In the genomic region with DNA sequence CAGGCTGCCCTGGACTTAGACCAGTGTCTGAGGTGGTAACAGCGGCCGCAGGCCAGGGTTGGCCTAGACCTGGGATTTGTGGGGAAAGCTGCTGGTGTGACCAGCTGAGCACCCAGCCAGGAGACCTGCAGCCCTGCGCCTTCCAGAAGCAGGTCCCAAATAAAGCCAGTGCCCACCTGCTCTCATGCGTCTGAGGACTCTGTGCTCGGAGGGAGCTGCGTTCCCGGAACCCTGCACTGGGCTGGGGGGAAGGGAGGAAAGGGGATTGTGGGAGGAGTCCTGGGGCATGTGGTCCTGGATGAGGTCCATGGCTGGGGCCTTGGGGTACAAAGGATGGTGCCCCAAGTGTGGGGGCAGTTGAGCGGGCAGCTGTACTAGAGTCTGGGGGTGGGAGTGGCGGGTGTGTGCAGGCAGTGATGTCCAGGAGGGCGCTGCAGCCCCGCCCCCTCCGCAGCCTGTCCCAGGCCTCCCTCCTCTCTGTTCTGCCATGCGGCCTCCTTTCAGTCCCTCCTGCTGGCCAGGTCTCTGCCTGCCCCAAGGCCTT, we compare ENCODE assay signal across 2 cellular contexts.
TF ChIP-seq lines count a peak whose summit lies in the region.

No MANE protein-coding gene starts in this region.

TF ChIP-seq in GM23338, 12 proteins besides CTCF, POLR2A, EP300 and RAD21 (continues in another document):
- no peak for TF ChIP-seq NANOG (IDR thresholded peaks at IDR 0.05; ENCODE audit: borderline replicate concordance)
- TF ChIP-seq CREB1 (CRISPR knock-in tag; IDR thresholded peaks at IDR 0.05; ENCODE audit: low read depth): no peak
- TF ChIP-seq ZNF114 (CRISPR knock-in tag; IDR thresholded peaks at IDR 0.05): no peak
- TF ChIP-seq, protein P1, sequence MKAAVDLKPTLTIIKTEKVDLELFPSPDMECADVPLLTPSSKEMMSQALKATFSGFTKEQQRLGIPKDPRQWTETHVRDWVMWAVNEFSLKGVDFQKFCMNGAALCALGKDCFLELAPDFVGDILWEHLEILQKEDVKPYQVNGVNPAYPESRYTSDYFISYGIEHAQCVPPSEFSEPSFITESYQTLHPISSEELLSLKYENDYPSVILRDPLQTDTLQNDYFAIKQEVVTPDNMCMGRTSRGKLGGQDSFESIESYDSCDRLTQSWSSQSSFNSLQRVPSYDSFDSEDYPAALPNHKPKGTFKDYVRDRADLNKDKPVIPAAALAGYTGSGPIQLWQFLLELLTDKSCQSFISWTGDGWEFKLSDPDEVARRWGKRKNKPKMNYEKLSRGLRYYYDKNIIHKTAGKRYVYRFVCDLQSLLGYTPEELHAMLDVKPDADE (IDR thresholded peaks at IDR 0.05): no peak
- no peak for TF ChIP-seq EZH2 (IDR thresholded peaks at IDR 0.05; ENCODE audit: low read depth, unreplicated experiment)
- TF ChIP-seq, protein P2, sequence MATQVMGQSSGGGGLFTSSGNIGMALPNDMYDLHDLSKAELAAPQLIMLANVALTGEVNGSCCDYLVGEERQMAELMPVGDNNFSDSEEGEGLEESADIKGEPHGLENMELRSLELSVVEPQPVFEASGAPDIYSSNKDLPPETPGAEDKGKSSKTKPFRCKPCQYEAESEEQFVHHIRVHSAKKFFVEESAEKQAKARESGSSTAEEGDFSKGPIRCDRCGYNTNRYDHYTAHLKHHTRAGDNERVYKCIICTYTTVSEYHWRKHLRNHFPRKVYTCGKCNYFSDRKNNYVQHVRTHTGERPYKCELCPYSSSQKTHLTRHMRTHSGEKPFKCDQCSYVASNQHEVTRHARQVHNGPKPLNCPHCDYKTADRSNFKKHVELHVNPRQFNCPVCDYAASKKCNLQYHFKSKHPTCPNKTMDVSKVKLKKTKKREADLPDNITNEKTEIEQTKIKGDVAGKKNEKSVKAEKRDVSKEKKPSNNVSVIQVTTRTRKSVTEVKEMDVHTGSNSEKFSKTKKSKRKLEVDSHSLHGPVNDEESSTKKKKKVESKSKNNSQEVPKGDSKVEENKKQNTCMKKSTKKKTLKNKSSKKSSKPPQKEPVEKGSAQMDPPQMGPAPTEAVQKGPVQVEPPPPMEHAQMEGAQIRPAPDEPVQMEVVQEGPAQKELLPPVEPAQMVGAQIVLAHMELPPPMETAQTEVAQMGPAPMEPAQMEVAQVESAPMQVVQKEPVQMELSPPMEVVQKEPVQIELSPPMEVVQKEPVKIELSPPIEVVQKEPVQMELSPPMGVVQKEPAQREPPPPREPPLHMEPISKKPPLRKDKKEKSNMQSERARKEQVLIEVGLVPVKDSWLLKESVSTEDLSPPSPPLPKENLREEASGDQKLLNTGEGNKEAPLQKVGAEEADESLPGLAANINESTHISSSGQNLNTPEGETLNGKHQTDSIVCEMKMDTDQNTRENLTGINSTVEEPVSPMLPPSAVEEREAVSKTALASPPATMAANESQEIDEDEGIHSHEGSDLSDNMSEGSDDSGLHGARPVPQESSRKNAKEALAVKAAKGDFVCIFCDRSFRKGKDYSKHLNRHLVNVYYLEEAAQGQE (IDR thresholded peaks at IDR 0.05; ENCODE audit: unreplicated experiment): no peak
- TF ChIP-seq ZNF331 (CRISPR knock-in tag; IDR thresholded peaks at IDR 0.05; ENCODE audit: low read depth): no peak
- TF ChIP-seq STAT1 (IDR thresholded peaks at IDR 0.05; ENCODE audit: unreplicated experiment): no peak
- TF ChIP-seq POLR2AphosphoS5 (IDR thresholded peaks at IDR 0.05; ENCODE audit: low read depth): no peak
- TF ChIP-seq EZH2phosphoT487 (IDR thresholded peaks at IDR 0.05; ENCODE audit: unreplicated experiment): no peak

TF ChIP-seq in HepG2, 621 proteins besides CTCF, POLR2A, EP300 and RAD21:
- TF ChIP-seq RBM22 (optimal IDR thresholded peaks at IDR 0.05; ENCODE audit: low read length) (peak; percentile 77), ZFP36L2 (CRISPR knock-in tag; IDR thresholded peaks at IDR 0.05) (no peak), HNF4A (CRISPR knock-in tag; IDR thresholded peaks at IDR 0.05) (no peak), POLR2AphosphoS2 (IDR thresholded peaks at IDR 0.05; ENCODE audit: low read depth, low read length) (0 out of 2 replicates have a peak, but pooled peaks have one; percentile 38), KMT2A (CRISPR knock-in tag; IDR thresholded peaks at IDR 0.05) (no peak), CCDC6 (CRISPR knock-in tag; IDR thresholded peaks at IDR 0.05) (no peak), GFI1 (CRISPR knock-in tag; IDR thresholded peaks at IDR 0.05; ENCODE audit: borderline replicate concordance) (no peak), REXO4 (CRISPR knock-in tag; IDR thresholded peaks at IDR 0.05; ENCODE audit: borderline replicate concordance) (no peak), ZFP90 (CRISPR knock-in tag; IDR thresholded peaks at IDR 0.05; ENCODE audit: borderline replicate concordance) (no peak), POLR2G (IDR thresholded peaks at IDR 0.05; ENCODE audit: low read depth, low read length) (peak; percentile 34; the same call in 1 of the 2 replicates), PCBP1 (IDR thresholded peaks at IDR 0.05; ENCODE audit: borderline replicate concordance, low read depth, low read length) (0 out of 2 replicates have a peak, but pooled peaks have one; percentile 52), ZNF660 (CRISPR knock-in tag; IDR thresholded peaks at IDR 0.05; ENCODE audit: borderline replicate concordance, low read depth) (no peak), PAWR (CRISPR knock-in tag; IDR thresholded peaks at IDR 0.05; ENCODE audit: borderline replicate concordance) (no peak), ATF1 (CRISPR knock-in tag; IDR thresholded peaks at IDR 0.05) (no peak), AGO2 (optimal IDR thresholded peaks at IDR 0.05; ENCODE audit: low read depth, low read length) (peak; percentile 76)
- TF ChIP-seq, protein P3, sequence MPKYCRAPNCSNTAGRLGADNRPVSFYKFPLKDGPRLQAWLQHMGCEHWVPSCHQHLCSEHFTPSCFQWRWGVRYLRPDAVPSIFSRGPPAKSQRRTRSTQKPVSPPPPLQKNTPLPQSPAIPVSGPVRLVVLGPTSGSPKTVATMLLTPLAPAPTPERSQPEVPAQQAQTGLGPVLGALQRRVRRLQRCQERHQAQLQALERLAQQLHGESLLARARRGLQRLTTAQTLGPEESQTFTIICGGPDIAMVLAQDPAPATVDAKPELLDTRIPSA (CRISPR knock-in tag; IDR thresholded peaks at IDR 0.05; ENCODE audit: borderline replicate concordance): no peak
- TF ChIP-seq, protein P4, sequence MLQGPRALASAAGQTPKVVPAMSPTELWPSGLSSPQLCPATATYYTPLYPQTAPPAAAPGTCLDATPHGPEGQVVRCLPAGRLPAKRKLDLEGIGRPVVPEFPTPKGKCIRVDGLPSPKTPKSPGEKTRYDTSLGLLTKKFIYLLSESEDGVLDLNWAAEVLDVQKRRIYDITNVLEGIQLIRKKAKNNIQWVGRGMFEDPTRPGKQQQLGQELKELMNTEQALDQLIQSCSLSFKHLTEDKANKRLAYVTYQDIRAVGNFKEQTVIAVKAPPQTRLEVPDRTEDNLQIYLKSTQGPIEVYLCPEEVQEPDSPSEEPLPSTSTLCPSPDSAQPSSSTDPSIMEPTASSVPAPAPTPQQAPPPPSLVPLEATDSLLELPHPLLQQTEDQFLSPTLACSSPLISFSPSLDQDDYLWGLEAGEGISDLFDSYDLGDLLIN (CRISPR knock-in tag; IDR thresholded peaks at IDR 0.05; ENCODE audit: borderline replicate concordance): no peak
- TF ChIP-seq, protein P5, sequence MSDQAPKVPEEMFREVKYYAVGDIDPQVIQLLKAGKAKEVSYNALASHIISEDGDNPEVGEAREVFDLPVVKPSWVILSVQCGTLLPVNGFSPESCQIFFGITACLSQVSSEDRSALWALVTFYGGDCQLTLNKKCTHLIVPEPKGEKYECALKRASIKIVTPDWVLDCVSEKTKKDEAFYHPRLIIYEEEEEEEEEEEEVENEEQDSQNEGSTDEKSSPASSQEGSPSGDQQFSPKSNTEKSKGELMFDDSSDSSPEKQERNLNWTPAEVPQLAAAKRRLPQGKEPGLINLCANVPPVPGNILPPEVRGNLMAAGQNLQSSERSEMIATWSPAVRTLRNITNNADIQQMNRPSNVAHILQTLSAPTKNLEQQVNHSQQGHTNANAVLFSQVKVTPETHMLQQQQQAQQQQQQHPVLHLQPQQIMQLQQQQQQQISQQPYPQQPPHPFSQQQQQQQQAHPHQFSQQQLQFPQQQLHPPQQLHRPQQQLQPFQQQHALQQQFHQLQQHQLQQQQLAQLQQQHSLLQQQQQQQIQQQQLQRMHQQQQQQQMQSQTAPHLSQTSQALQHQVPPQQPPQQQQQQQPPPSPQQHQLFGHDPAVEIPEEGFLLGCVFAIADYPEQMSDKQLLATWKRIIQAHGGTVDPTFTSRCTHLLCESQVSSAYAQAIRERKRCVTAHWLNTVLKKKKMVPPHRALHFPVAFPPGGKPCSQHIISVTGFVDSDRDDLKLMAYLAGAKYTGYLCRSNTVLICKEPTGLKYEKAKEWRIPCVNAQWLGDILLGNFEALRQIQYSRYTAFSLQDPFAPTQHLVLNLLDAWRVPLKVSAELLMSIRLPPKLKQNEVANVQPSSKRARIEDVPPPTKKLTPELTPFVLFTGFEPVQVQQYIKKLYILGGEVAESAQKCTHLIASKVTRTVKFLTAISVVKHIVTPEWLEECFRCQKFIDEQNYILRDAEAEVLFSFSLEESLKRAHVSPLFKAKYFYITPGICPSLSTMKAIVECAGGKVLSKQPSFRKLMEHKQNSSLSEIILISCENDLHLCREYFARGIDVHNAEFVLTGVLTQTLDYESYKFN (CRISPR knock-in tag; conservative IDR thresholded peaks at IDR 0.05): no peak
- TF ChIP-seq, protein P6, sequence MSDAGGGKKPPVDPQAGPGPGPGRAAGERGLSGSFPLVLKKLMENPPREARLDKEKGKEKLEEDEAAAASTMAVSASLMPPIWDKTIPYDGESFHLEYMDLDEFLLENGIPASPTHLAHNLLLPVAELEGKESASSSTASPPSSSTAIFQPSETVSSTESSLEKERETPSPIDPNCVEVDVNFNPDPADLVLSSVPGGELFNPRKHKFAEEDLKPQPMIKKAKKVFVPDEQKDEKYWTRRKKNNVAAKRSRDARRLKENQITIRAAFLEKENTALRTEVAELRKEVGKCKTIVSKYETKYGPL (CRISPR knock-in tag; IDR thresholded peaks at IDR 0.05): no peak
- TF ChIP-seq, protein P7, sequence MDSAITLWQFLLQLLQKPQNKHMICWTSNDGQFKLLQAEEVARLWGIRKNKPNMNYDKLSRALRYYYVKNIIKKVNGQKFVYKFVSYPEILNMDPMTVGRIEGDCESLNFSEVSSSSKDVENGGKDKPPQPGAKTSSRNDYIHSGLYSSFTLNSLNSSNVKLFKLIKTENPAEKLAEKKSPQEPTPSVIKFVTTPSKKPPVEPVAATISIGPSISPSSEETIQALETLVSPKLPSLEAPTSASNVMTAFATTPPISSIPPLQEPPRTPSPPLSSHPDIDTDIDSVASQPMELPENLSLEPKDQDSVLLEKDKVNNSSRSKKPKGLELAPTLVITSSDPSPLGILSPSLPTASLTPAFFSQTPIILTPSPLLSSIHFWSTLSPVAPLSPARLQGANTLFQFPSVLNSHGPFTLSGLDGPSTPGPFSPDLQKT (CRISPR knock-in tag; IDR thresholded peaks at IDR 0.05; ENCODE audit: borderline replicate concordance): no peak
